16 cellular contexts compared by ENCODE assay signal in genomic region chr5:125492977-125493376, GRCh38.
"Had no signal": no experiment of that assay in that cellular context is flagged by ENCODE, and none has a peak within 500 bp of the region (broad histone marks: within the 10 kb centered on the region; RNA-seq: fewer than 3 reads in every experiment).

No MANE protein-coding gene starts in this region.

- H3K36me3 ChIP-seq: cardiac muscle cell, esophagus squamous epithelium, right lobe of liver, stomach, vagina had no signal

- H2AFZ ChIP-seq: parathyroid adenoma had no signal

- H3K27ac ChIP-seq: cardiac muscle cell, esophagus squamous epithelium, parathyroid adenoma, right lobe of liver, stomach, vagina had no signal

- H3K9ac ChIP-seq: parathyroid adenoma had no signal

- H3K27me3 ChIP-seq: cardiac muscle cell, esophagus squamous epithelium, right lobe of liver, stomach, vagina had no signal

- H3K4me3 ChIP-seq: cardiac muscle cell, esophagus squamous epithelium, right lobe of liver, stomach, vagina had no signal

- DNase-seq: activated CD4-positive, alpha-beta memory T cell treated with anti-CD3 and anti-CD28 coated beads for 36 hours; activated CD4-positive, alpha-beta T cell treated with anti-CD3 and anti-CD28 coated beads for 36 hours; activated CD8-positive, alpha-beta memory T cell treated with anti-CD3 and anti-CD28 coated beads, Interleukin-2, amount 10 ng/mL, durations not matched to agents 7 days and 5 days; activated naive CD4-positive, alpha-beta T cell; activated naive CD8-positive, alpha-beta T cell treated with anti-CD3 and anti-CD28 coated beads, Interleukin-2, amount 10 ng/mL, durations not matched to agents 7 days and 5 days; amygdala; effector memory CD4-positive, alpha-beta T cell; esophagus squamous epithelium; immature natural killer cell; right lobe of liver; stimulated activated CD4-positive, alpha-beta T cell treated with anti-CD3 and anti-CD28 coated beads, Interleukin-4, amount 100 ng/mL, for 24 hours; stomach; trophoblast cell had no signal

- H3K9me3 ChIP-seq: esophagus squamous epithelium, right lobe of liver, stomach, vagina had no signal

- H3K4me1 ChIP-seq: parathyroid adenoma, right lobe of liver, stomach, vagina had no signal
